ENCODE assay signal across 8 cellular contexts in genomic region chrX:11757397-11757728, GRCh38. TPM values are rescaled to one million over a fixed set of nuclear protein-coding genes. Genes with fewer than 3 reads are reported as not detected.
DNase-seq lines count a peak whose midpoint lies in the region; ATAC-seq and TF ChIP-seq lines count a peak whose summit lies in the region.

No MANE protein-coding gene starts in this region.

- peak overlapping the region; percentile 88 for H3K4me3 ChIP-seq in cardiac muscle cell
- H3K4me3 ChIP-seq in adipocyte (ENCODE audit: low read length) = peak overlapping the region; percentile 75
- H3K4me3 ChIP-seq in lower leg skin (ENCODE audit: low read depth, poor library complexity, severe bottlenecking) = peak overlapping the region; percentile 38
- peak overlapping the region; percentile 13 to 83 (median 68) for H3K4me3 ChIP-seq in upper lobe of left lung

- H3K9me3 ChIP-seq in cardiac muscle cell (ENCODE audit: low read depth) (no peaks in the 10 kb centered on the region), adipocyte (ENCODE audit: control insufficient read depth, low read length) (no peaks in the 10 kb centered on the region), upper lobe of left lung (no peaks in the 10 kb centered on the region)

- intact Hi-C loops in cardiac septum (cut with DNase I) = no loop called here
- intact Hi-C loops in lower leg skin (cut with DNase I; ENCODE audit: low total_unique reads) = no loop called here
- intact Hi-C loops in left colon (cut with DNase I, micrococcal nuclease) = no loop called here

- 1 to 48% methylated on average over 7 to 12 of the region's 15 CpGs for WGBS in lower leg skin, 2 donors
- 42% methylated on average over 12 of the region's 15 CpGs; no CpG with 5 or more reads in 1 of the 2 donors for WGBS in upper lobe of left lung, 2 donors

- no peaks in the 10 kb centered on the region for H3K27me3 ChIP-seq in cardiac muscle cell
- H3K27me3 ChIP-seq in adipocyte (replicated peaks; ENCODE audit: control insufficient read depth, insufficient read depth, low read length) = no peaks in the 10 kb centered on the region
- no peaks in the 10 kb centered on the region for H3K27me3 ChIP-seq in upper lobe of left lung

- peaks cover 6% of the 10 kb centered on the region for H3K36me3 ChIP-seq in cardiac muscle cell
- peaks cover 16% of the 10 kb centered on the region for H3K36me3 ChIP-seq in adipocyte (ENCODE audit: control insufficient read depth, insufficient read depth, low read length, severe bottlenecking)
- peaks cover 0 to 8% (median 2%) of the 10 kb centered on the region in 4 donors for H3K36me3 ChIP-seq in upper lobe of left lung

- no peak for TF ChIP-seq POLR2A in lower leg skin (IDR thresholded peaks at IDR 0.05)
- no peak for TF ChIP-seq POLR2A in upper lobe of left lung (IDR thresholded peaks at IDR 0.05)

- TF ChIP-seq EP300 in upper lobe of left lung (IDR thresholded peaks at IDR 0.05) = no peak

- peak overlapping the region; percentile 81 for H3K9ac ChIP-seq in adipocyte (ENCODE audit: low read length)

- POLR2A ChIA-PET in GM10248 (lab: Yijun Ruan, JAX) = no interaction called here

- H3K27ac ChIP-seq in cardiac muscle cell (peak overlapping the region; percentile 91), upper lobe of left lung (peak overlapping the region; percentile 87 to 93 (median 91))

- CTCF ChIA-PET in GM10248 (lab: Yijun Ruan, JAX) = interaction anchor here (0.8 to 4.2 kb wide), 11 partner anchors 9 to 226 kb away, joined by 3 to 12 read pairs (median 5); no protein-coding TSS in a partner anchor

- DNase-seq in cardiac muscle cell (ENCODE audit: low read depth in 1 of 2, low spot score in 1 of 2) (no peak), cardiac septum (ENCODE audit: low spot score) (no peak), adipocyte (ENCODE audit: low read depth) (no peak), lower leg skin (ENCODE audit: low spot score in 2 of 2) (peak in 1 of 2 donors; percentile 87), upper lobe of left lung (no peak), left colon (no peak), GM10248 (ENCODE audit: extremely low spot score) (no peak)
- DNase-seq in stimulated activated CD4-positive, alpha-beta T cell treated with anti-CD3 and anti-CD28 coated beads, Interleukin-12 subunit alpha, Interleukin-12 subunit beta, amount 100 ng/mL, for 4 hours = no peak

- ATAC-seq in upper lobe of left lung (ENCODE audit: low FRiP score in 2 of 2) (no peak), left colon (no peak)

- H3K4me1 ChIP-seq in cardiac muscle cell (ENCODE audit: low read depth) = no peaks in the 10 kb centered on the region
- peaks cover 16% of the 10 kb centered on the region for H3K4me1 ChIP-seq in adipocyte (ENCODE audit: control insufficient read depth, insufficient read depth, low read length)
- H3K4me1 ChIP-seq in upper lobe of left lung = peaks cover 0 to 6% (median 1%) of the 10 kb centered on the region in 4 donors

- TF ChIP-seq CTCF in cardiac muscle cell (IDR thresholded peaks at IDR 0.05; ENCODE audit: low read depth, low read length) = no peak
- no peak for TF ChIP-seq CTCF in lower leg skin (IDR thresholded peaks at IDR 0.05)
- no peak for TF ChIP-seq CTCF in upper lobe of left lung (IDR thresholded peaks at IDR 0.05)
- TF ChIP-seq CTCF in GM10248 (IDR thresholded peaks at IDR 0.05; ENCODE audit: control extremely low read depth, extremely low read depth, low read depth, missing control alignments) = no peak

RNA-seq across cellular contexts. Expression of gene MSL3, which starts 0.7 kb away (rescaled TPM):
- total RNA-seq in cardiac muscle cell (14.2 and 15.4 TPM in 2 replicates), cardiac septum (11.0 TPM), lower leg skin (10 to 100 TPM; 12.4 to 15.2 (median 13.6) TPM), upper lobe of left lung (10 to 100 TPM; 24.6 to 37.7 (median 31.3) TPM), left colon (10 to 100 TPM; 14.9 to 16.6 TPM)
- polyA plus RNA-seq in cardiac muscle cell = 11.7 and 16.4 TPM in 2 replicates

Comparison
In these comparisons a context has a peak if more than half of its experiments do, and no peak if none do; other contexts are left out.
1. H3K4me3 ChIP-seq: peak in every context shown above with its lines; median percentile 88 in cardiac muscle cell; 75 in adipocyte; 68 in upper lobe of left lung; 38 in lower leg skin.